ENCODE assay signal across 8 cellular contexts in the genomic region with DNA sequence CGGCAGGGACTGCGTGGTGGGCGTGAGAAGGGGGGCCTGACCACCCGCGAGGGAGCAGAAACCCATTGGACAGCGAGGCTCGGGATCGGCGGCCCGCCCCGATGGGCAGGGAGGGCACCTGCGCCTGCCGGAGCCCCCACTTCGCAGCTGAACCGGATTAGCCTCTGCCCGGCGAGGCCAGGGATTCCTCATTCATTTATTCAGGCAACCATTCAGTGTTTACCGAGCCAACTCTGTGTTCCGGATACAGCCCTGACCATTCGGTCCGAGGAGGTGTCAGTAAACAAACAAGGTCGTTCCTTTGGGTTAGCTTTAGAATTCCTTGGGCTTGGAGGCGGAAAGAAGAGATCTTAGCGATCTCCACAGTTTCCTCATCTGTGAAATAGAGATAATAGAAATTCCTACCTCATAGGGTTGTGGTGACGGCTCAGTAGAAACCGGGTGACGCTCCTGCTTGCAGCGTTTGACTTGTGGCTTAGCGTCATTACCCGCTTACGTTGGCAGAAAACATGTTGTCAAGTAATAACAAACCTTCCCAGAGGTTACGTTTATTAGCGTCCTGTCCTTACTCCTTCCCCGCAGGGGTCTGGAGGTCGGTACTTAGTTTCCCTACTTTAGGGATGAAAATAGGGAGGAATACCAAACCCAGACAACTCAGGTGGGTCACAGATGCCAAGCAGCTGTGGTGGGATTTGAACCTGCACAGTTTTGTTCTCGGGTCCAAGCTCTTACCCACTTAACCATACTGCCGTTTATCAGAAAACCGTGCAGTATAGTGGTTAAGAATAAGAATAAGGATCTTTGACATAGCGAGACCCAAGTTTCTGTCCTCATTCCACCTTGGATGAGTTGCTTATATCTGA. TPM values are rescaled to one million over a fixed set of nuclear protein-coding genes. Genes with fewer than 3 reads are reported as not detected.
A peak's percentile ranks its signal among the peaks of the same experiment; 100 is the strongest.
DNase-seq lines count a peak whose midpoint lies in the region; ATAC-seq and TF ChIP-seq lines count a peak whose summit lies in the region.

No MANE protein-coding gene starts in this region.

- peaks cover 25% of the 10 kb centered on the region for H3K36me3 Mint-ChIP-seq in activated CD4-positive, alpha-beta memory T cell treated with anti-CD3 and anti-CD28 coated beads, Interleukin-2, amount 10 ng/mL, durations not matched to agents 7 days and 5 days (ENCODE audit: low read depth)

- H3K4me1 Mint-ChIP-seq in activated CD4-positive, alpha-beta memory T cell treated with anti-CD3 and anti-CD28 coated beads, Interleukin-2, amount 10 ng/mL, durations not matched to agents 7 days and 5 days, result peaks cover 42% of the 10 kb centered on the region

- H3K4me3 Mint-ChIP-seq in activated CD4-positive, alpha-beta memory T cell treated with anti-CD3 and anti-CD28 coated beads, Interleukin-2, amount 10 ng/mL, durations not matched to agents 7 days and 5 days, result peak overlapping the region; percentile 91

- H3K9me3 Mint-ChIP-seq in activated CD4-positive, alpha-beta memory T cell treated with anti-CD3 and anti-CD28 coated beads, Interleukin-2, amount 10 ng/mL, durations not matched to agents 7 days and 5 days, result no peaks in the 10 kb centered on the region

- ATAC-seq in GM19035 (IDR thresholded peaks at IDR 0.05; ENCODE audit: unreplicated experiment) (peak; percentile 20), HG03565 (IDR thresholded peaks at IDR 0.05; ENCODE audit: unreplicated experiment) (peak; percentile 34)

- no peaks in the 10 kb centered on the region for H3K27me3 Mint-ChIP-seq in activated CD4-positive, alpha-beta memory T cell treated with anti-CD3 and anti-CD28 coated beads, Interleukin-2, amount 10 ng/mL, durations not matched to agents 7 days and 5 days

- POLR2A ChIA-PET in activated CD4-positive, alpha-beta memory T cell treated with anti-CD3 and anti-CD28 coated beads, Interleukin-2, amount 10 ng/mL, durations not matched to agents 7 days and 5 days (lab: Charles Lee), result interaction anchor here (0.5 to 5.6 kb wide), 16 partner anchors 9 to 982 kb away, joined by 3 to 71 read pairs (median 4); a partner anchor contains a TSS

- CTCF ChIA-PET in activated CD4-positive, alpha-beta memory T cell treated with anti-CD3 and anti-CD28 coated beads, Interleukin-2, amount 10 ng/mL, durations not matched to agents 7 days and 5 days (lab: Charles Lee), result interaction anchor here (1.1 to 7.3 kb wide), 6 partner anchors 10 to 290 kb away, joined by 3 to 183 read pairs (median 8); a partner anchor contains a TSS

- no peak for TF ChIP-seq CTCF in AG10803 (conservative IDR thresholded peaks at IDR 0.05; ENCODE audit: low read length)

- DNase-seq in AG10803 (ENCODE audit: low read depth) (peak; percentile 98), NCI-H774 (lab: John Stamatoyannopoulos, UW) (peak; percentile 84), lung microvascular endothelial cell (ENCODE audit: low read depth in 2 of 2) (peak; percentile 92 to 94)
- peak; percentile 80 for DNase-seq in activated CD4-positive, alpha-beta memory T cell treated with anti-CD3 and anti-CD28 coated beads, Interleukin-2, amount 10 ng/mL, durations not matched to agents 7 days and 5 days
- DNase-seq in effector CD4-positive, alpha-beta T cell, result peak; percentile 68
- peak; percentile 38 to 58 (median 45) for DNase-seq in stimulated activated CD4-positive, alpha-beta T cell treated with anti-CD3 and anti-CD28 coated beads, TNF-alpha, amount 100 ng/mL, for 4 hours (ENCODE audit: low read depth in 3 of 3)

- peak overlapping the region; percentile 65 for H3K4me3 ChIP-seq in AG10803 (ENCODE audit: low read length)

- H3K27ac Mint-ChIP-seq in activated CD4-positive, alpha-beta memory T cell treated with anti-CD3 and anti-CD28 coated beads, Interleukin-2, amount 10 ng/mL, durations not matched to agents 7 days and 5 days, result peak overlapping the region; percentile 98

RNA-seq across cellular contexts. Expression of a gene that starts 0.9 kb away (rescaled TPM):
- total RNA-seq in activated CD4-positive, alpha-beta memory T cell treated with anti-CD3 and anti-CD28 coated beads, Interleukin-2, amount 10 ng/mL, durations not matched to agents 7 days and 5 days, result 10 to 100 TPM; 50.7 TPM
- total RNA-seq in lung microvascular endothelial cell, result 20.0 and 31.0 TPM in 2 replicates

Comparison
In these comparisons a context has a peak if more than half of its experiments do, and no peak if none do; other contexts are left out.
1. Peak in every context shown above with its lines: DNase-seq, ATAC-seq and H3K4me3 ChIP-seq.
2. DNase-seq: peak in every context shown above with its lines; median percentile 98 in AG10803; 93 in lung microvascular endothelial cell; 84 in NCI-H774; 80 in activated CD4-positive, alpha-beta memory T cell treated with anti-CD3 and anti-CD28 coated beads, Interleukin-2, amount 10 ng/mL, durations not matched to agents 7 days and 5 days; 68 in effector CD4-positive, alpha-beta T cell; 45 in stimulated activated CD4-positive, alpha-beta T cell treated with anti-CD3 and anti-CD28 coated beads, TNF-alpha, amount 100 ng/mL, for 4 hours.